ENCODE assay signal across 1 cellular context in genomic region chr17:81242421-81243332, GRCh38.
TF ChIP-seq lines count a peak whose summit lies in the region.

No MANE protein-coding gene starts in this region.

TF ChIP-seq in HepG2, 621 proteins besides CTCF, POLR2A, EP300 and RAD21:
- no peak for TF ChIP-seq SAFB2 (CRISPR knock-in tag; IDR thresholded peaks at IDR 0.05; ENCODE audit: borderline replicate concordance, low read depth)
- TF ChIP-seq POLR2G (IDR thresholded peaks at IDR 0.05; ENCODE audit: low read depth, low read length), result peak; percentile 59
- no peak for TF ChIP-seq KDM5B (CRISPR knock-in tag; IDR thresholded peaks at IDR 0.05; ENCODE audit: borderline replicate concordance)
- no peak for TF ChIP-seq ZNF577 (CRISPR knock-in tag; IDR thresholded peaks at IDR 0.05; ENCODE audit: borderline replicate concordance, low read depth)
- peak; percentile 43 for TF ChIP-seq ZNF740 (CRISPR knock-in tag; IDR thresholded peaks at IDR 0.05)
- no peak for TF ChIP-seq REPIN1 (CRISPR knock-in tag; IDR thresholded peaks at IDR 0.05; ENCODE audit: borderline replicate concordance, low read depth)
- TF ChIP-seq AGO1 (IDR thresholded peaks at IDR 0.05; ENCODE audit: low read depth, low read length, poor library complexity, severe bottlenecking), result peak; percentile 67
- TF ChIP-seq PCBP1 (IDR thresholded peaks at IDR 0.05; ENCODE audit: borderline replicate concordance, low read depth, low read length), result 0 out of 2 replicates have a peak, but pooled peaks have one; percentile 28
- 0 out of 2 replicates have a peak, but pooled peaks have one; percentile 18 for TF ChIP-seq SALL2 (CRISPR knock-in tag; IDR thresholded peaks at IDR 0.05)
- peak; percentile 78 for TF ChIP-seq RBM22 (optimal IDR thresholded peaks at IDR 0.05; ENCODE audit: low read length)
- TF ChIP-seq HOXA3 (CRISPR knock-in tag; IDR thresholded peaks at IDR 0.05), result 0 out of 2 replicates have a peak, but pooled peaks have one; percentile 41
- 0 out of 2 replicates have a peak, but pooled peaks have one; percentile 22 for TF ChIP-seq ZNF605 (CRISPR knock-in tag; IDR thresholded peaks at IDR 0.05)
- TF ChIP-seq AGO2 (optimal IDR thresholded peaks at IDR 0.05; ENCODE audit: low read depth, low read length), result peak; percentile 94
